Comparison of ENCODE assay signal across 12 cellular contexts in genomic region chr9:130298663-130299279, GRCh38. TPM values are rescaled to one million over a fixed set of nuclear protein-coding genes. Genes with fewer than 3 reads are reported as not detected.
DNase-seq lines count a peak whose midpoint lies in the region; ATAC-seq and TF ChIP-seq lines count a peak whose summit lies in the region.
"Had no signal": no experiment of that assay in that cellular context is flagged by ENCODE, and none has a peak within 500 bp of the region (broad histone marks: within the 10 kb centered on the region; RNA-seq: fewer than 3 reads in every experiment).

No MANE protein-coding gene starts in this region.

- no peaks in the 10 kb centered on the region for H3K4me1 ChIP-seq in breast epithelium
- H3K4me1 ChIP-seq in rectal smooth muscle tissue (ENCODE audit: control insufficient read depth, insufficient read depth, low read length), result peaks cover 23% of the 10 kb centered on the region
- H3K4me1 ChIP-seq in testis, result no peaks in the 10 kb centered on the region

- no peaks in the 10 kb centered on the region for H3K27me3 ChIP-seq in breast epithelium
- H3K27me3 ChIP-seq in rectal smooth muscle tissue (ENCODE audit: control insufficient read depth, insufficient read depth, low read length), result no peaks in the 10 kb centered on the region
- no peaks in the 10 kb centered on the region for H3K27me3 ChIP-seq in testis

- no peak overlapping the region for H3K27ac Mint-ChIP-seq in MCF 10A (ENCODE audit: low read depth, unreplicated experiment)
- H3K27ac Mint-ChIP-seq: activated naive CD4-positive, alpha-beta T cell treated with anti-CD3 and anti-CD28 coated beads, Interleukin-2, amount 50 U/mL, for 24 hours; T-helper 17 cell had no signal

- BruUV-seq in MCF 10A (replicated peaks; lab: Mats Ljungman, UMichigan), result no TSS peak

- H3K9me3 ChIP-seq in breast epithelium (no peaks in the 10 kb centered on the region), testis (no peaks in the 10 kb centered on the region)

- intact Hi-C loops in MCF 10A (cut with micrococcal nuclease), result no loop called here
- intact Hi-C loops in breast epithelium (cut with DNase I; ENCODE audit: low total_unique reads), result no loop called here
- intact Hi-C loops in testis (cut with DNase I; ENCODE audit: low total_unique reads), result no loop called here
- intact Hi-C loops in left colon (cut with DNase I, micrococcal nuclease), result no loop called here

- DNase-seq in MCF 10A (ENCODE audit: unreplicated experiment) (peak; percentile 43), breast epithelium (ENCODE audit: low spot score in 2 of 2) (no peak), NCI-H460 (ENCODE audit: extremely low read depth, low read depth) (peak; percentile 21), epithelial cell of esophagus (ENCODE audit: low read depth) (peak; percentile 38), testis (no peak), left colon (no peak), NCI-H2227 treated with DMSO at 0.1 percent for 48 hours (lab: John Stamatoyannopoulos, UW) (no peak)
- DNase-seq: NCI-H146, T-helper 17 cell had no signal

- TF ChIP-seq POLR2A in breast epithelium (IDR thresholded peaks at IDR 0.05), result no peak
- no peak for TF ChIP-seq POLR2A in testis (IDR thresholded peaks at IDR 0.05)

- no peak overlapping the region for H3K9ac ChIP-seq in rectal smooth muscle tissue (ENCODE audit: low read length)

- H3K4me1 Mint-ChIP-seq in MCF 10A (ENCODE audit: insufficient read depth, unreplicated experiment), result no peaks in the 10 kb centered on the region
- H3K4me1 Mint-ChIP-seq: activated naive CD4-positive, alpha-beta T cell treated with anti-CD3 and anti-CD28 coated beads, Interleukin-2, amount 50 U/mL, for 24 hours; T-helper 17 cell had no signal

- H3K4me3 Mint-ChIP-seq in MCF 10A (ENCODE audit: unreplicated experiment), result no peak overlapping the region
- H3K4me3 Mint-ChIP-seq: activated naive CD4-positive, alpha-beta T cell treated with anti-CD3 and anti-CD28 coated beads, Interleukin-2, amount 50 U/mL, for 24 hours; T-helper 17 cell had no signal

- no peaks in the 10 kb centered on the region for H3K36me3 Mint-ChIP-seq in MCF 10A (ENCODE audit: insufficient read depth, unreplicated experiment)
- H3K36me3 Mint-ChIP-seq: activated naive CD4-positive, alpha-beta T cell treated with anti-CD3 and anti-CD28 coated beads, Interleukin-2, amount 50 U/mL, for 24 hours had no signal

- H3K4me3 ChIP-seq in breast epithelium (no peak overlapping the region), epithelial cell of esophagus (ENCODE audit: low read length) (no peak overlapping the region), rectal smooth muscle tissue (ENCODE audit: low read length) (no peak overlapping the region), testis (no peak overlapping the region)

- TF ChIP-seq CTCF in MCF 10A (IDR thresholded peaks at IDR 0.05; ENCODE audit: unreplicated experiment) (no peak), breast epithelium (IDR thresholded peaks at IDR 0.05) (no peak), epithelial cell of esophagus (IDR thresholded peaks at IDR 0.05; ENCODE audit: insufficient read depth, low read depth, low read length, missing control alignments) (no peak), testis (IDR thresholded peaks at IDR 0.05) (no peak)

- no peak for ATAC-seq in left colon
- ATAC-seq: T-helper 17 cell had no signal

- CTCF ChIA-PET in MCF 10A (lab: Yijun Ruan, JAX), result no interaction called here

- H3K27ac ChIP-seq in breast epithelium (no peak overlapping the region), rectal smooth muscle tissue (ENCODE audit: low read depth, low read length) (peak overlapping the region; percentile 24), testis (no peak overlapping the region)

- H3K36me3 ChIP-seq in breast epithelium (no peaks in the 10 kb centered on the region), rectal smooth muscle tissue (ENCODE audit: control insufficient read depth, insufficient read depth, low read length) (peaks cover 5% of the 10 kb centered on the region), testis (ENCODE audit: low read depth, missing control alignments) (no peaks in the 10 kb centered on the region)

- no peaks in the 10 kb centered on the region for H3K9me3 Mint-ChIP-seq in MCF 10A (ENCODE audit: unreplicated experiment)
- H3K9me3 Mint-ChIP-seq: activated naive CD4-positive, alpha-beta T cell treated with anti-CD3 and anti-CD28 coated beads, Interleukin-2, amount 50 U/mL, for 24 hours had no signal

- POLR2A ChIA-PET in MCF 10A (lab: Yijun Ruan, JAX), result no interaction called here

- WGBS in testis, 2 donors, result 58 to 61% methylated on average over 8 to 15 of the region's 15 CpGs

- H3K27me3 Mint-ChIP-seq in MCF 10A (ENCODE audit: insufficient read depth, unreplicated experiment), result peaks cover 71% of the 10 kb centered on the region

RNA-seq across cellular contexts. Expression of gene HMCN2, which starts 33.2 kb away (rescaled TPM):
- total RNA-seq in MCF 10A (2022), result not detected in 2 replicates
- 1 to 10 TPM in 1 of 3 donors, under 1 TPM in 2; 0.29 to 3.8 (median 0.98) TPM for total RNA-seq in breast epithelium
- total RNA-seq in NCI-H460 (2014; rRNA removed; shearing (Covaris generic)), result 0.20 and 0.38 TPM in 2 replicates
- polyA plus RNA-seq in NCI-H460 (2014; cell fraction: nucleus; rRNA removed), result 0.43 and 1.1 TPM in 2 replicates
- 10 to 100 TPM; 10.2 to 15.5 TPM for total RNA-seq in testis
- polyA plus RNA-seq in testis (ENCODE audit: insufficient read depth, low read depth, low replicate concordance), result 17.7 TPM
- total RNA-seq in left colon, result 10 to 100 TPM; 19.1 to 23.3 TPM
- total RNA-seq: activated CD8-positive, alpha-beta memory T cell treated with anti-CD3 and anti-CD28 coated beads for 36 hours had no signal

Comparison
In these comparisons a context has a peak if more than half of its experiments do, and no peak if none do; other contexts are left out.
1. DNase-seq: peak in MCF 10A (single experiment), NCI-H460 (single experiment) and epithelial cell of esophagus (single experiment); none in breast epithelium (0 of 2), testis (single experiment), left colon (0 of 2) and NCI-H2227 treated with DMSO at 0.1 percent for 48 hours (single experiment).